Comparison of ENCODE assay signal across 7 cellular contexts in genomic region chr3:11115548-11115947, GRCh38. TPM values are rescaled to one million over a fixed set of nuclear protein-coding genes. Genes with fewer than 3 reads are reported as not detected.
"Had no signal": no experiment of that assay in that cellular context is flagged by ENCODE, and none has a peak within 500 bp of the region (broad histone marks: within the 10 kb centered on the region; RNA-seq: fewer than 3 reads in every experiment).

No MANE protein-coding gene starts in this region.

- H3K4me3 ChIP-seq: GM23248 had no signal

- H2AFZ ChIP-seq: GM23248 had no signal

- H3K9ac ChIP-seq: GM23248 had no signal

- DNase-seq: GM23248, GOT3, H7, HCEC 1CT, IMR-90, Kasumi-1, KG1 had no signal

- H3K27ac ChIP-seq: GM23248 had no signal

RNA-seq across cellular contexts. Expression of gene HRH1, which starts 38.7 kb away (rescaled TPM):
- total RNA-seq: H7 had no signal
